In genomic region chr1:108570128-108570527, GRCh38 we compare ENCODE assay signal across 1 cellular context.
A peak's percentile ranks its signal among the peaks of the same experiment; 100 is the strongest.
TF ChIP-seq lines count a peak whose summit lies in the region.

No MANE protein-coding gene starts in this region.

TF ChIP-seq in K562, 482 proteins besides CTCF, POLR2A, EP300 and RAD21 (continued from another document and continues in another):
- TF ChIP-seq, protein P1, sequence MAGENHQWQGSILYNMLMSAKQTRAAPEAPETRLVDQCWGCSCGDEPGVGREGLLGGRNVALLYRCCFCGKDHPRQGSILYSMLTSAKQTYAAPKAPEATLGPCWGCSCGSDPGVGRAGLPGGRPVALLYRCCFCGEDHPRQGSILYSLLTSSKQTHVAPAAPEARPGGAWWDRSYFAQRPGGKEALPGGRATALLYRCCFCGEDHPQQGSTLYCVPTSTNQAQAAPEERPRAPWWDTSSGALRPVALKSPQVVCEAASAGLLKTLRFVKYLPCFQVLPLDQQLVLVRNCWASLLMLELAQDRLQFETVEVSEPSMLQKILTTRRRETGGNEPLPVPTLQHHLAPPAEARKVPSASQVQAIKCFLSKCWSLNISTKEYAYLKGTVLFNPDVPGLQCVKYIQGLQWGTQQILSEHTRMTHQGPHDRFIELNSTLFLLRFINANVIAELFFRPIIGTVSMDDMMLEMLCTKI (IDR thresholded peaks at IDR 0.05; ENCODE audit: partially characterized antibody) = no peak
- TF ChIP-seq ZNF277 (CRISPR knock-in tag; IDR thresholded peaks at IDR 0.05; ENCODE audit: borderline replicate concordance) (no peak), HES1 (IDR thresholded peaks at IDR 0.05; ENCODE audit: low read depth) (no peak), FOXP1 (CRISPR knock-in tag; IDR thresholded peaks at IDR 0.05) (no peak), ZSCAN29 (IDR thresholded peaks at IDR 0.05) (no peak), SMC3 (conservative IDR thresholded peaks at IDR 0.05; ENCODE audit: insufficient read depth, low read depth, low read length) (peak; percentile 44; the same call in 1 of the 2 replicates), TBL1XR1 (IDR thresholded peaks at IDR 0.05; ENCODE audit: low read length in 2 of 2) (no peak), HSF4 (CRISPR knock-in tag; IDR thresholded peaks at IDR 0.05; ENCODE audit: borderline replicate concordance) (no peak), ZNF79 (CRISPR knock-in tag; IDR thresholded peaks at IDR 0.05; ENCODE audit: low read depth) (no peak), CBX3 (IDR thresholded peaks at IDR 0.05; ENCODE audit: borderline replicate concordance in 1 of 2, low read length in 2 of 2) (no peak), HCFC1 (IDR thresholded peaks at IDR 0.05; ENCODE audit: low read depth, low read length) (no peak), TRIM28 (IDR thresholded peaks at IDR 0.05) (no peak), ZNF280B (CRISPR knock-in tag; IDR thresholded peaks at IDR 0.05) (no peak), MNT (conservative IDR thresholded peaks at IDR 0.05) (peak; percentile 16 to 43; a peak in 1 of 4 replicates), KLF16 (IDR thresholded peaks at IDR 0.05) (no peak), CBFA2T2 (conservative IDR thresholded peaks at IDR 0.05) (no peak), POLR2AphosphoS5 (IDR thresholded peaks at IDR 0.05; ENCODE audit: control insufficient read depth, insufficient read depth, low read depth, low read length) (no peak), POLR2AphosphoS2 (IDR thresholded peaks at IDR 0.05; ENCODE audit: low read length) (no peak), BDP1 (IDR thresholded peaks at IDR 0.05; ENCODE audit: insufficient read depth, insufficient read length) (no peak), SUPT5H (IDR thresholded peaks at IDR 0.05) (no peak), CBFB (CRISPR knock-in tag; IDR thresholded peaks at IDR 0.05) (no peak), ZNF239 (CRISPR knock-in tag; IDR thresholded peaks at IDR 0.05) (no peak), L3MBTL2 (IDR thresholded peaks at IDR 0.05) (0 out of 2 replicates have a peak, but pooled peaks have one; percentile 28), SPI1 (IDR thresholded peaks at IDR 0.05; ENCODE audit: borderline replicate concordance, low read depth, low read length) (peak; percentile 80), ZNF445 (CRISPR knock-in tag; IDR thresholded peaks at IDR 0.05; ENCODE audit: low read depth) (no peak), NEUROD1 (IDR thresholded peaks at IDR 0.05; ENCODE audit: borderline replicate concordance, low read depth, low read length, partially characterized antibody) (peak; percentile 12), RCOR1 (IDR thresholded peaks at IDR 0.05; ENCODE audit: borderline replicate concordance in 1 of 2, low read depth in 2 of 2, low read length in 2 of 2) (no peak), TCFL5 (CRISPR knock-in tag; conservative IDR thresholded peaks at IDR 0.05) (no peak), FOXK2 (conservative IDR thresholded peaks at IDR 0.05 in 1 of 2, IDR thresholded peaks at IDR 0.05 in 1 of 2; ENCODE audit: low read depth in 2 of 2) (peak; percentile 63 to 72; a peak in 3 of 4 replicates), ZNF76 (CRISPR knock-in tag; IDR thresholded peaks at IDR 0.05; ENCODE audit: borderline replicate concordance) (no peak), CREM (IDR thresholded peaks at IDR 0.05; ENCODE audit: low read depth) (no peak), ZNF143 (CRISPR knock-in tag; IDR thresholded peaks at IDR 0.05) (no peak), ZNF707 (CRISPR knock-in tag; conservative IDR thresholded peaks at IDR 0.05) (no peak), ZNF274 (IDR thresholded peaks at IDR 0.05; ENCODE audit: borderline replicate concordance, low read depth, low read length) (no peak), HIVEP1 (CRISPR knock-in tag; IDR thresholded peaks at IDR 0.05) (no peak), MYC (IDR thresholded peaks at IDR 0.05; ENCODE audit: low read depth, low read length) (0 out of 2 replicates have a peak, but pooled peaks have one; percentile 31), MYC (CRISPR knock-in tag; IDR thresholded peaks at IDR 0.05; ENCODE audit: borderline replicate concordance, low read depth) (no peak), BHLHE40 (IDR thresholded peaks at IDR 0.05; ENCODE audit: low read length) (0 out of 2 replicates have a peak, but pooled peaks have one; percentile 6), MXI1 (IDR thresholded peaks at IDR 0.05; ENCODE audit: low read depth, low read length) (no peak), FOXA3 (CRISPR knock-in tag; conservative IDR thresholded peaks at IDR 0.05 in 1 of 2, IDR thresholded peaks at IDR 0.05 in 1 of 2) (no peak), PBX2 (CRISPR knock-in tag; IDR thresholded peaks at IDR 0.05; ENCODE audit: low read depth) (no peak), PBX2 (tag; conservative IDR thresholded peaks at IDR 0.05; ENCODE audit: low read depth) (no peak)
- TF ChIP-seq, protein P2, sequence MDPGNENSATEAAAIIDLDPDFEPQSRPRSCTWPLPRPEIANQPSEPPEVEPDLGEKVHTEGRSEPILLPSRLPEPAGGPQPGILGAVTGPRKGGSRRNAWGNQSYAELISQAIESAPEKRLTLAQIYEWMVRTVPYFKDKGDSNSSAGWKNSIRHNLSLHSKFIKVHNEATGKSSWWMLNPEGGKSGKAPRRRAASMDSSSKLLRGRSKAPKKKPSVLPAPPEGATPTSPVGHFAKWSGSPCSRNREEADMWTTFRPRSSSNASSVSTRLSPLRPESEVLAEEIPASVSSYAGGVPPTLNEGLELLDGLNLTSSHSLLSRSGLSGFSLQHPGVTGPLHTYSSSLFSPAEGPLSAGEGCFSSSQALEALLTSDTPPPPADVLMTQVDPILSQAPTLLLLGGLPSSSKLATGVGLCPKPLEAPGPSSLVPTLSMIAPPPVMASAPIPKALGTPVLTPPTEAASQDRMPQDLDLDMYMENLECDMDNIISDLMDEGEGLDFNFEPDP (CRISPR knock-in tag; IDR thresholded peaks at IDR 0.05) = no peak
- TF ChIP-seq, protein P3, sequence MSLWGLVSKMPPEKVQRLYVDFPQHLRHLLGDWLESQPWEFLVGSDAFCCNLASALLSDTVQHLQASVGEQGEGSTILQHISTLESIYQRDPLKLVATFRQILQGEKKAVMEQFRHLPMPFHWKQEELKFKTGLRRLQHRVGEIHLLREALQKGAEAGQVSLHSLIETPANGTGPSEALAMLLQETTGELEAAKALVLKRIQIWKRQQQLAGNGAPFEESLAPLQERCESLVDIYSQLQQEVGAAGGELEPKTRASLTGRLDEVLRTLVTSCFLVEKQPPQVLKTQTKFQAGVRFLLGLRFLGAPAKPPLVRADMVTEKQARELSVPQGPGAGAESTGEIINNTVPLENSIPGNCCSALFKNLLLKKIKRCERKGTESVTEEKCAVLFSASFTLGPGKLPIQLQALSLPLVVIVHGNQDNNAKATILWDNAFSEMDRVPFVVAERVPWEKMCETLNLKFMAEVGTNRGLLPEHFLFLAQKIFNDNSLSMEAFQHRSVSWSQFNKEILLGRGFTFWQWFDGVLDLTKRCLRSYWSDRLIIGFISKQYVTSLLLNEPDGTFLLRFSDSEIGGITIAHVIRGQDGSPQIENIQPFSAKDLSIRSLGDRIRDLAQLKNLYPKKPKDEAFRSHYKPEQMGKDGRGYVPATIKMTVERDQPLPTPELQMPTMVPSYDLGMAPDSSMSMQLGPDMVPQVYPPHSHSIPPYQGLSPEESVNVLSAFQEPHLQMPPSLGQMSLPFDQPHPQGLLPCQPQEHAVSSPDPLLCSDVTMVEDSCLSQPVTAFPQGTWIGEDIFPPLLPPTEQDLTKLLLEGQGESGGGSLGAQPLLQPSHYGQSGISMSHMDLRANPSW (CRISPR knock-in tag; IDR thresholded peaks at IDR 0.05) = no peak
- TF ChIP-seq, protein P4, sequence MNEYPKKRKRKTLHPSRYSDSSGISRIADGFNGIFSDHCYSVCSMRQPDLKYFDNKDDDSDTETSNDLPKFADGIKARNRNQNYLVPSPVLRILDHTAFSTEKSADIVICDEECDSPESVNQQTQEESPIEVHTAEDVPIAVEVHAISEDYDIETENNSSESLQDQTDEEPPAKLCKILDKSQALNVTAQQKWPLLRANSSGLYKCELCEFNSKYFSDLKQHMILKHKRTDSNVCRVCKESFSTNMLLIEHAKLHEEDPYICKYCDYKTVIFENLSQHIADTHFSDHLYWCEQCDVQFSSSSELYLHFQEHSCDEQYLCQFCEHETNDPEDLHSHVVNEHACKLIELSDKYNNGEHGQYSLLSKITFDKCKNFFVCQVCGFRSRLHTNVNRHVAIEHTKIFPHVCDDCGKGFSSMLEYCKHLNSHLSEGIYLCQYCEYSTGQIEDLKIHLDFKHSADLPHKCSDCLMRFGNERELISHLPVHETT (CRISPR knock-in tag; conservative IDR thresholded peaks at IDR 0.05 in 1 of 2, IDR thresholded peaks at IDR 0.05 in 1 of 2) = no peak
- TF ChIP-seq, protein P5, sequence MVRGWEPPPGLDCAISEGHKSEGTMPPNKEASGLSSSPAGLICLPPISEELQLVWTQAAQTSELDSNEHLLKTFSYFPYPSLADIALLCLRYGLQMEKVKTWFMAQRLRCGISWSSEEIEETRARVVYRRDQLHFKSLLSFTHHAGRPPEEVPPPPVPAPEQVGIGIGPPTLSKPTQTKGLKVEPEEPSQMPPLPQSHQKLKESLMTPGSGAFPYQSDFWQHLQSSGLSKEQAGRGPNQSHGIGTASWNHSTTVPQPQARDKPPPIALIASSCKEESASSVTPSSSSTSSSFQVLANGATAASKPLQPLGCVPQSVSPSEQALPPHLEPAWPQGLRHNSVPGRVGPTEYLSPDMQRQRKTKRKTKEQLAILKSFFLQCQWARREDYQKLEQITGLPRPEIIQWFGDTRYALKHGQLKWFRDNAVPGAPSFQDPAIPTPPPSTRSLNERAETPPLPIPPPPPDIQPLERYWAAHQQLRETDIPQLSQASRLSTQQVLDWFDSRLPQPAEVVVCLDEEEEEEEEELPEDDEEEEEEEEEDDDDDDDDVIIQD (CRISPR knock-in tag; IDR thresholded peaks at IDR 0.05) = no peak
